In genomic region chr14:32018391-32019092, GRCh38 we compare ENCODE assay signal across 29 cellular contexts. TPM values are rescaled to one million over a fixed set of nuclear protein-coding genes. Genes with fewer than 3 reads are reported as not detected.
DNase-seq lines count a peak whose midpoint lies in the region; ATAC-seq, FAIRE-seq and TF ChIP-seq lines count a peak whose summit lies in the region.
"Had no signal": no experiment of that assay in that cellular context is flagged by ENCODE, and none has a peak within 500 bp of the region (broad histone marks: within the 10 kb centered on the region; RNA-seq: fewer than 3 reads in every experiment).

No MANE protein-coding gene starts in this region.

- no peak overlapping the region for H3K4me3 Mint-ChIP-seq in activated naive CD8-positive, alpha-beta T cell treated with anti-CD3 and anti-CD28 coated beads, Interleukin-2, amount 10 ng/mL, durations not matched to agents 7 days and 5 days
- no peak overlapping the region for H3K4me3 Mint-ChIP-seq in activated naive CD8-positive, alpha-beta T cell treated with anti-CD3 and anti-CD28 coated beads, Interleukin-2, amount 50 U/mL, for 24 hours
- H3K4me3 Mint-ChIP-seq: activated naive CD4-positive, alpha-beta T cell treated with anti-CD3 and anti-CD28 coated beads, Interleukin-2, amount 10 ng/mL, durations not matched to agents 7 days and 5 days; activated T-helper 1 cell treated with anti-CD3 and anti-CD28 coated beads, Interleukin-12 subunit alpha, Interleukin-12 subunit beta, Interleukin-2, Interleukin-4 antibody, amounts not matched to agents 30 ng/mL and 10 ng/mL and 1 ng/mL, durations not matched to agents 14 hours and 24 hours and 36 hours; CD4-positive, CD25-positive, alpha-beta regulatory T cell; dendritic cell treated with granulocyte-macrophage colony-stimulating factor and Interleukin-4, amounts not matched to agents 40 ng/mL and 50 ng/mL, for 4 days; HFFc6; neural crest cell had no signal

- no peaks in the 10 kb centered on the region for H3K36me3 ChIP-seq in bronchial epithelial cell (ENCODE audit: control insufficient read depth, insufficient read depth, low read length)
- no peaks in the 10 kb centered on the region for H3K36me3 ChIP-seq in gastroesophageal sphincter
- H3K36me3 ChIP-seq in skeletal muscle tissue (ENCODE audit: control insufficient read depth in 3 of 3, insufficient read depth in 3 of 3, low read length in 3 of 3), result no peaks in the 10 kb centered on the region
- H3K36me3 ChIP-seq: cardiac muscle cell, sigmoid colon had no signal

- H3K4me1 Mint-ChIP-seq in activated naive CD8-positive, alpha-beta T cell treated with anti-CD3 and anti-CD28 coated beads, Interleukin-2, amount 10 ng/mL, durations not matched to agents 7 days and 5 days, result no peaks in the 10 kb centered on the region
- no peaks in the 10 kb centered on the region for H3K4me1 Mint-ChIP-seq in activated naive CD8-positive, alpha-beta T cell treated with anti-CD3 and anti-CD28 coated beads, Interleukin-2, amount 50 U/mL, for 24 hours
- H3K4me1 Mint-ChIP-seq: activated naive CD4-positive, alpha-beta T cell treated with anti-CD3 and anti-CD28 coated beads, Interleukin-2, amount 10 ng/mL, durations not matched to agents 7 days and 5 days; CD4-positive, CD25-positive, alpha-beta regulatory T cell had no signal

- H3K27me3 ChIP-seq in bronchial epithelial cell (ENCODE audit: control insufficient read depth, insufficient read depth, low read length) (no peaks in the 10 kb centered on the region), gastroesophageal sphincter (no peaks in the 10 kb centered on the region), skeletal muscle tissue (ENCODE audit: control insufficient read depth in 3 of 3, insufficient read depth in 3 of 3, low read length in 3 of 3) (no peaks in the 10 kb centered on the region)
- H3K27me3 ChIP-seq: cardiac muscle cell, sigmoid colon had no signal

- TF ChIP-seq EP300 in gastroesophageal sphincter (IDR thresholded peaks at IDR 0.05), result no peak

- WGBS in gastroesophageal sphincter (ENCODE audit: low coverage in 1 of 2), 2 donors, result 60 to 77% methylated on average over 3 of the region's 3 CpGs

- no peak for DNase-seq in activated naive CD8-positive, alpha-beta T cell treated with anti-CD3 and anti-CD28 coated beads, Interleukin-2, amount 10 ng/mL, durations not matched to agents 7 days and 5 days
- no peak for DNase-seq in activated naive CD8-positive, alpha-beta T cell treated with anti-CD3 and anti-CD28 coated beads, Interleukin-2, amount 50 U/mL, for 24 hours
- DNase-seq in bronchial epithelial cell (ENCODE audit: low read depth) (peak; percentile 63), NCI-H2107 treated with DMSO at 0.1 percent for 48 hours (lab: John Stamatoyannopoulos, UW; ENCODE audit: unreplicated experiment) (no peak)
- DNase-seq: 8988T; activated CD4-positive, alpha-beta T cell treated with anti-CD3 and anti-CD28 coated beads, Interleukin-2, amount 50 U/mL, for 4 hours; activated naive CD4-positive, alpha-beta T cell treated with anti-CD3 and anti-CD28 coated beads, Interleukin-2, amount 10 ng/mL, durations not matched to agents 7 days and 5 days; CD4-positive, CD25-positive, alpha-beta regulatory T cell; glutamatergic neuron; HFFc6; NCI-H1092; NCI-H187; NCI-H226; NCI-H748 treated with DMSO at 0.1 percent for 48 hours; sigmoid colon; stimulated activated CD4-positive, alpha-beta T cell treated with anti-CD3 and anti-CD28 coated beads, Interleukin-15, amount 100 ng/mL, for 24 hours; stimulated activated naive CD8-positive, alpha-beta T cell treated with anti-CD3 and anti-CD28 coated beads, Interleukin-15, Interleukin-2, amounts not matched to agents 100 U/mL and 50 U/mL, for 24 hours had no signal

- no peaks in the 10 kb centered on the region for H3K36me3 Mint-ChIP-seq in activated naive CD8-positive, alpha-beta T cell treated with anti-CD3 and anti-CD28 coated beads, Interleukin-2, amount 10 ng/mL, durations not matched to agents 7 days and 5 days
- H3K36me3 Mint-ChIP-seq in activated naive CD8-positive, alpha-beta T cell treated with anti-CD3 and anti-CD28 coated beads, Interleukin-2, amount 50 U/mL, for 24 hours (ENCODE audit: low read depth), result no peaks in the 10 kb centered on the region
- H3K36me3 Mint-ChIP-seq: activated naive CD4-positive, alpha-beta T cell treated with anti-CD3 and anti-CD28 coated beads, Interleukin-2, amount 10 ng/mL, durations not matched to agents 7 days and 5 days; CD4-positive, CD25-positive, alpha-beta regulatory T cell had no signal

- H3K27ac Mint-ChIP-seq in activated naive CD8-positive, alpha-beta T cell treated with anti-CD3 and anti-CD28 coated beads, Interleukin-2, amount 10 ng/mL, durations not matched to agents 7 days and 5 days, result peak overlapping the region; percentile 42
- no peak overlapping the region for H3K27ac Mint-ChIP-seq in activated naive CD8-positive, alpha-beta T cell treated with anti-CD3 and anti-CD28 coated beads, Interleukin-2, amount 50 U/mL, for 24 hours
- H3K27ac Mint-ChIP-seq: activated naive CD4-positive, alpha-beta T cell treated with anti-CD3 and anti-CD28 coated beads, Interleukin-2, amount 10 ng/mL, durations not matched to agents 7 days and 5 days; activated T-helper 1 cell treated with anti-CD3 and anti-CD28 coated beads, Interleukin-12 subunit alpha, Interleukin-12 subunit beta, Interleukin-2, Interleukin-4 antibody, amounts not matched to agents 30 ng/mL and 10 ng/mL and 1 ng/mL, durations not matched to agents 14 hours and 24 hours and 36 hours; CD4-positive, CD25-positive, alpha-beta regulatory T cell; dendritic cell treated with granulocyte-macrophage colony-stimulating factor and Interleukin-4, amounts not matched to agents 40 ng/mL and 50 ng/mL, for 4 days; HFFc6 had no signal

- no peak for TF ChIP-seq POLR2A in gastroesophageal sphincter (IDR thresholded peaks at IDR 0.05)

- H3K4me3 ChIP-seq in bronchial epithelial cell (ENCODE audit: low read depth, low read length), result no peak overlapping the region
- H3K4me3 ChIP-seq in gastroesophageal sphincter, result no peak overlapping the region
- no peak overlapping the region for H3K4me3 ChIP-seq in skeletal muscle tissue (ENCODE audit: low read length in 3 of 3)
- H3K4me3 ChIP-seq: cardiac muscle cell, sigmoid colon, SK-N-MC had no signal

- H3K27me3 Mint-ChIP-seq in activated naive CD8-positive, alpha-beta T cell treated with anti-CD3 and anti-CD28 coated beads, Interleukin-2, amount 10 ng/mL, durations not matched to agents 7 days and 5 days, result peaks cover 10% of the 10 kb centered on the region
- no peaks in the 10 kb centered on the region for H3K27me3 Mint-ChIP-seq in activated naive CD8-positive, alpha-beta T cell treated with anti-CD3 and anti-CD28 coated beads, Interleukin-2, amount 50 U/mL, for 24 hours
- H3K27me3 Mint-ChIP-seq: CD4-positive, CD25-positive, alpha-beta regulatory T cell; dendritic cell treated with granulocyte-macrophage colony-stimulating factor and Interleukin-4, amounts not matched to agents 40 ng/mL and 50 ng/mL, for 4 days had no signal

- POLR2A ChIA-PET in activated naive CD8-positive, alpha-beta T cell treated with anti-CD3 and anti-CD28 coated beads, Interleukin-2, amount 10 ng/mL, durations not matched to agents 7 days and 5 days (lab: Charles Lee), result no interaction called here

- no peak for FAIRE-seq in bronchial epithelial cell (lab: Jason Lieb, UNC)
- FAIRE-seq: D721Med, GM12891, TTC549 had no signal

- no peaks in the 10 kb centered on the region for H3K9me3 ChIP-seq in gastroesophageal sphincter
- no peaks in the 10 kb centered on the region for H3K9me3 ChIP-seq in skeletal muscle tissue (ENCODE audit: control insufficient read depth in 3 of 3, low read length in 3 of 3)
- H3K9me3 ChIP-seq: sigmoid colon had no signal

- no peak for ATAC-seq in activated naive CD8-positive, alpha-beta T cell treated with anti-CD3 and anti-CD28 coated beads, Interleukin-2, amount 10 ng/mL, durations not matched to agents 7 days and 5 days (ENCODE audit: low read depth)
- ATAC-seq in activated naive CD8-positive, alpha-beta T cell treated with anti-CD3 and anti-CD28 coated beads, Interleukin-2, amount 50 U/mL, for 24 hours, result no peak
- ATAC-seq in gastroesophageal sphincter (no peak), HG02884 (IDR thresholded peaks at IDR 0.05; ENCODE audit: unreplicated experiment) (no peak), GM18517 (IDR thresholded peaks at IDR 0.05; ENCODE audit: unreplicated experiment) (no peak)
- ATAC-seq: stimulated activated naive CD8-positive, alpha-beta T cell treated with anti-CD3 and anti-CD28 coated beads, Interleukin-15, Interleukin-2, amounts not matched to agents 100 U/mL and 50 U/mL, for 24 hours had no signal

- H3K9ac ChIP-seq in skeletal muscle tissue (ENCODE audit: low read depth in 1 of 3, low read length in 3 of 3), result no peak overlapping the region

- no peaks in the 10 kb centered on the region for H3K9me3 Mint-ChIP-seq in activated naive CD8-positive, alpha-beta T cell treated with anti-CD3 and anti-CD28 coated beads, Interleukin-2, amount 10 ng/mL, durations not matched to agents 7 days and 5 days
- no peaks in the 10 kb centered on the region for H3K9me3 Mint-ChIP-seq in activated naive CD8-positive, alpha-beta T cell treated with anti-CD3 and anti-CD28 coated beads, Interleukin-2, amount 50 U/mL, for 24 hours
- H3K9me3 Mint-ChIP-seq: activated naive CD4-positive, alpha-beta T cell treated with anti-CD3 and anti-CD28 coated beads, Interleukin-2, amount 10 ng/mL, durations not matched to agents 7 days and 5 days; activated T-helper 1 cell treated with anti-CD3 and anti-CD28 coated beads, Interleukin-12 subunit alpha, Interleukin-12 subunit beta, Interleukin-2, Interleukin-4 antibody, amounts not matched to agents 30 ng/mL and 10 ng/mL and 1 ng/mL, durations not matched to agents 14 hours and 24 hours and 36 hours; dendritic cell treated with granulocyte-macrophage colony-stimulating factor and Interleukin-4, amounts not matched to agents 40 ng/mL and 50 ng/mL, for 4 days; HFFc6; neural crest cell had no signal

- TF ChIP-seq CTCF in bronchial epithelial cell (IDR thresholded peaks at IDR 0.05; ENCODE audit: insufficient read depth, low read length, severe bottlenecking) (no peak), gastroesophageal sphincter (IDR thresholded peaks at IDR 0.05) (no peak)

- H3K27ac ChIP-seq in gastroesophageal sphincter, result peak overlapping the region in 3 of 4 donors; percentile 37 to 61 (median 51)
- peak overlapping the region; percentile 57 for H3K27ac ChIP-seq in skeletal muscle tissue (ENCODE audit: low read depth, low read length)
- H3K27ac ChIP-seq: cardiac muscle cell, SK-N-MC had no signal

- H3K4me1 ChIP-seq in gastroesophageal sphincter, result peaks cover 0 to 23% (median 2%) of the 10 kb centered on the region in 3 donors
- peaks cover 0 to 18% (median 15%) of the 10 kb centered on the region in 3 donors for H3K4me1 ChIP-seq in skeletal muscle tissue (ENCODE audit: control insufficient read depth in 3 of 3, insufficient read depth in 3 of 3, low read length in 3 of 3)

RNA-seq across cellular contexts. Expression of gene ARHGAP5, which starts 58.6 kb away (rescaled TPM):
- 10 to 100 TPM; 42.5 to 49.4 TPM for total RNA-seq in activated naive CD8-positive, alpha-beta T cell treated with anti-CD3 and anti-CD28 coated beads, Interleukin-2, amount 10 ng/mL, durations not matched to agents 7 days and 5 days
- total RNA-seq in bronchial epithelial cell, result 139 and 150 TPM in 2 replicates
- total RNA-seq in gastroesophageal sphincter, result 100 to 1,000 TPM; 196 to 265 (median 239) TPM
- 86.1 TPM for total RNA-seq in skeletal muscle tissue
